In the genomic region with DNA sequence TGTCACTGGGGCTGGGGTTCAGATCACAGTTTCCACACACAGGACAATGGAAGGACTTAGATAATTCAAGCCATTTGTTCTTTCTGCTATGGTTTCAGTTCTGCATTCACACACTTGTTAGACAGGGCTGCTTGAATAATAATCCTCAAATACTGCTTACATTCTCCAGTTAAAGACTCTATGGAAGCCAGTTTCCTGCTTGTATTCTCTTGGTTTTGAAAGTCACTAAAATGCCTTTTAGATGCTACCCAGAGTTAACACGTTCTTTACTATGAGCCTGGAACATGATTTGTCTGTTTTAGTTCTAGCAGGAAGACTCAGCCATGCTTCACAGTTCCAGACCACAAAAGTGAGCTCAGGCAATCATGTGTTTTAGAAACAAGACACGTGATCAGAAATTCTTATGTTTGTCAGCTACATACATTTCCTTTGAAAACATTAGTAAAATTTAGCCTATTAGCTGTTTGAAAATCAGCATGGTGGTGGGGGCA, we compare ENCODE assay signal across 8 cellular contexts.
DNase-seq lines count a peak whose midpoint lies in the region; ATAC-seq and TF ChIP-seq lines count a peak whose summit lies in the region.

No MANE protein-coding gene starts in this region.

- DNase-seq in OCI-LY7 (ENCODE audit: low spot score) (peak; percentile 85), neural progenitor cell (ENCODE audit: low spot score) (no peak), Right ventricle myocardium inferior (ENCODE audit: missing footprints) (no peak), left colon (no peak), middle frontal gyrus (ENCODE audit: extremely low spot score, low spot score) (no peak)
- no peak for DNase-seq in activated CD4-positive, CD25-positive, alpha-beta regulatory T cell (lab: John Stamatoyannopoulos, UW)

- H4K20me1 ChIP-seq in OCI-LY7 (ENCODE audit: insufficient read depth, low read length) (no peaks in the 10 kb centered on the region), neural progenitor cell (ENCODE audit: low read depth) (no peaks in the 10 kb centered on the region)

- H3K4me3 Mint-ChIP-seq in neural progenitor cell: no peak overlapping the region

- H3K4me1 ChIP-seq in OCI-LY7 (ENCODE audit: insufficient read depth, low read length, poor library complexity, severe bottlenecking): peaks cover 21% of the 10 kb centered on the region
- H3K4me1 ChIP-seq in neural progenitor cell: peaks cover 24% of the 10 kb centered on the region

- H3K4me2 ChIP-seq in OCI-LY7 (ENCODE audit: low read length): peak overlapping the region; percentile 70
- H3K4me2 ChIP-seq in neural progenitor cell: no peak overlapping the region

- no peaks in the 10 kb centered on the region for H3K27me3 Mint-ChIP-seq in neural progenitor cell (ENCODE audit: insufficient read depth, low read depth)

- no peak overlapping the region for H3K27ac Mint-ChIP-seq in neural progenitor cell

- H3K79me2 ChIP-seq in OCI-LY7 (ENCODE audit: insufficient read depth, low read depth, low read length) (no peaks in the 10 kb centered on the region), neural progenitor cell (ENCODE audit: low read depth) (no peaks in the 10 kb centered on the region)

- H3K36me3 Mint-ChIP-seq in neural progenitor cell: no peaks in the 10 kb centered on the region

- H3K9me3 ChIP-seq in OCI-LY7 (ENCODE audit: low read length) (no peaks in the 10 kb centered on the region), neural progenitor cell (ENCODE audit: low read depth) (no peaks in the 10 kb centered on the region)

- no peak for TF ChIP-seq CTCF in OCI-LY7 (conservative IDR thresholded peaks at IDR 0.05; ENCODE audit: low read length)
- no peak for TF ChIP-seq CTCF in neural progenitor cell (IDR thresholded peaks at IDR 0.05)

- CTCF ChIA-PET in OCI-LY7 (lab: Charles Lee; ENCODE audit: unreplicated experiment): no interaction called here

- H3K9me2 ChIP-seq in OCI-LY7 (ENCODE audit: insufficient read depth, low read length): no peaks in the 10 kb centered on the region

- ATAC-seq in GM18873 (IDR thresholded peaks at IDR 0.05; ENCODE audit: low FRiP score, unreplicated experiment) (peak; percentile 92), HG02885 (IDR thresholded peaks at IDR 0.05; ENCODE audit: poor library complexity, unreplicated experiment) (peak; percentile 95), Right ventricle myocardium inferior (no peak), left colon (no peak)

- H3K9ac ChIP-seq in neural progenitor cell: no peak overlapping the region

- H2AFZ ChIP-seq in OCI-LY7 (ENCODE audit: low read length) (peak overlapping the region; percentile 82), neural progenitor cell (replicated peaks) (peak overlapping the region; percentile 32)

- peaks cover 19% of the 10 kb centered on the region for H3K4me1 Mint-ChIP-seq in neural progenitor cell

- intact Hi-C loops in OCI-LY7 (cut with micrococcal nuclease; ENCODE audit: unreplicated experiment) (loop anchor here (2.0 to 5.0 kb wide), 4 partner anchors 104 to 306 kb away; partner anchors contain the start of gene TIPARP), Right ventricle myocardium inferior (cut with DNase I) (no loop called here), left colon (cut with DNase I, micrococcal nuclease) (no loop called here)

- peak overlapping the region; percentile 30 for H3K4me3 ChIP-seq in OCI-LY7 (ENCODE audit: low read depth, low read length, poor library complexity, severe bottlenecking)
- H3K4me3 ChIP-seq in neural progenitor cell: no peak overlapping the region

- no peaks in the 10 kb centered on the region for H3K27me3 ChIP-seq in neural progenitor cell

- peak overlapping the region; percentile 60 for H3K27ac ChIP-seq in OCI-LY7 (ENCODE audit: low read depth, low read length, poor library complexity, severe bottlenecking)
- no peak overlapping the region for H3K27ac ChIP-seq in neural progenitor cell

- no TSS peak for BruUV-seq in OCI-LY7 (replicated peaks; lab: Mats Ljungman, UMichigan)

- H3K36me3 ChIP-seq in OCI-LY7 (ENCODE audit: insufficient read depth, low read length): no peaks in the 10 kb centered on the region
- no peaks in the 10 kb centered on the region for H3K36me3 ChIP-seq in neural progenitor cell

- no peaks in the 10 kb centered on the region for H3K9me3 Mint-ChIP-seq in neural progenitor cell

- POLR2A ChIA-PET in OCI-LY7 (lab: Charles Lee): interaction anchor here (0.7 to 1.7 kb wide), 10 partner anchors 10 to 303 kb away, joined by 3 to 10 read pairs (median 4); no protein-coding TSS in a partner anchor

- H3F3A ChIP-seq in neural progenitor cell (ENCODE audit: low read depth): peaks cover 7% of the 10 kb centered on the region

Comparison
In these comparisons a context has a peak if more than half of its experiments do, and no peak if none do; other contexts are left out.
1. ATAC-seq: peak in GM18873 (single experiment) and HG02885 (single experiment); none in Right ventricle myocardium inferior (single experiment) and left colon (single experiment).